ENCODE assay signal across 8 cellular contexts in the genomic region with DNA sequence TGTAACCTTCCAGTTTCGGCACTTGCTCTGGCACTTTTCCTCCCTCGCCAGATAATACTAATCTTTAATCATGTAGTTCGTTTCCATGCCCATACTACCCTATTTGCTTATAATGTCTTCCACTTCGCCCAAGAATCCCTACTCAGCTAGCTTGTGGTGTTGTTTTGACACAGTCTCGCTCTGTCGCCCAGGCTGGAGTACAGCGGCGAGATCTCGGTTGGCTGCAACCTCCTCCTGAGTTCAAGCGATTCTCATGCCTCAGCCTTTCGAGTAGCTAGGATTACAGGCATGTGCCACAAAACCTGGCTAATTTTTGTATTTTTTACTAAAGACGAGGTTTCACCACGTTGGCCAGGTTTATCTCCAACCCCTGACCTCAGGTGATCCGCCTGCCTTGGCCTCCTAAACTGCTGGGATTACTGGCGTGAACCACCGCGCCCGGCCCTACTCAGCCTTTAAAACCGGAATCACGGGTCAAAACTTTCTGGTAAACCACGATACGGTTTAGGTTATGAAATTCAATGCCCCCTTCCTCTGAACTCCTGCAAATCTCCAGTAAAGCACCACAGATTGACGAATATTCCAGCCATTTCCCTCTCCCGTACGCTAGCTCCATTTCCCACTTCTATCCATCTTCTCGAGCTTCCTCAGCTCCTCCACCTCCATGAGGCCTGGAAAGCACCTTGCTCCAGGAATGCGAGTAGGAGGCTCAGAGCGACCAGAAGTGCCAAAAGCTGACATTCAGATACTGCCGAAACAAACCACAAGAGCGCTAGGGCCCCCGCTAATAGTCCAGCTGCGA. TPM values are rescaled to one million over a fixed set of nuclear protein-coding genes. Genes with fewer than 3 reads are reported as not detected.
DNase-seq lines count a peak whose midpoint lies in the region; TF ChIP-seq lines count a peak whose summit lies in the region.

No MANE protein-coding gene starts in this region.

- peak overlapping the region; percentile 90 for H3K4me3 ChIP-seq in GM12875 (ENCODE audit: low read depth, low read length)
- H3K4me3 ChIP-seq in WERI-Rb-1 (ENCODE audit: low read depth, low read length) = peak overlapping the region; percentile 91
- H3K4me3 ChIP-seq in skeletal muscle satellite cell (ENCODE audit: low read length) = peak overlapping the region; percentile 84

- DNase-seq in HFFc6 (peak; percentile 67), WERI-Rb-1 (peak; percentile 14), glutamatergic neuron (no peak), GDM1 (lab: John Stamatoyannopoulos, UW) (no peak), NCI-H1694 (lab: John Stamatoyannopoulos, UW) (no peak)
- no peak for DNase-seq in stimulated activated CD4-positive, alpha-beta T cell treated with anti-CD3 and anti-CD28 coated beads, Interleukin-4, amount 100 ng/mL, for 24 hours

- TF ChIP-seq CTCF in GM12875 (IDR thresholded peaks at IDR 0.05; ENCODE audit: borderline replicate concordance, insufficient read depth, low read depth, low read length) (no peak), HFFc6 (IDR thresholded peaks at IDR 0.05) (no peak), WERI-Rb-1 (IDR thresholded peaks at IDR 0.05; ENCODE audit: low read depth, low read length) (no peak), glutamatergic neuron (IDR thresholded peaks at IDR 0.05; ENCODE audit: partially characterized antibody, unreplicated experiment) (no peak)

- H3K9me3 Mint-ChIP-seq in HFFc6 = peaks cover 3% of the 10 kb centered on the region; the same call in 1 of the 2 replicates
- peaks cover 4% of the 10 kb centered on the region for H3K9me3 Mint-ChIP-seq in glutamatergic neuron (ENCODE audit: unreplicated experiment)

- peaks cover 25% of the 10 kb centered on the region for H3K4me1 Mint-ChIP-seq in HFFc6 (ENCODE audit: low read depth)
- H3K4me1 Mint-ChIP-seq in glutamatergic neuron (ENCODE audit: low read depth, unreplicated experiment) = peaks cover 2% of the 10 kb centered on the region

- H3K27me3 ChIP-seq in WERI-Rb-1 (ENCODE audit: insufficient read depth, low read depth, severe bottlenecking) (no peaks in the 10 kb centered on the region), skeletal muscle satellite cell (ENCODE audit: control insufficient read depth, insufficient read depth, low read length) (no peaks in the 10 kb centered on the region)

- H3K27me3 Mint-ChIP-seq in HFFc6 (ENCODE audit: insufficient read depth) (no peaks in the 10 kb centered on the region; the same call in none of the 2 replicates), glutamatergic neuron (ENCODE audit: unreplicated experiment) (peaks cover 4% of the 10 kb centered on the region)

- peaks cover 12% of the 10 kb centered on the region for H3K36me3 ChIP-seq in WERI-Rb-1
- H3K36me3 ChIP-seq in skeletal muscle satellite cell (ENCODE audit: insufficient read depth, low read length) = no peaks in the 10 kb centered on the region

- H3K4me3 Mint-ChIP-seq in HFFc6 = peak overlapping the region; percentile 99
- H3K4me3 Mint-ChIP-seq in glutamatergic neuron (ENCODE audit: unreplicated experiment) = peak overlapping the region; percentile 96

- peak overlapping the region; percentile 97 for H3K9ac ChIP-seq in skeletal muscle satellite cell (ENCODE audit: low read depth, low read length)

- H3K36me3 Mint-ChIP-seq in HFFc6 (ENCODE audit: low read depth) (peaks cover 14% of the 10 kb centered on the region), glutamatergic neuron (ENCODE audit: unreplicated experiment) (no peaks in the 10 kb centered on the region)

- peak overlapping the region; percentile 87 for H3K27ac ChIP-seq in WERI-Rb-1

- H3K4me1 ChIP-seq in skeletal muscle satellite cell (ENCODE audit: control insufficient read depth, insufficient read depth, low read length) = peaks cover 5% of the 10 kb centered on the region

- H3K9me3 ChIP-seq in WERI-Rb-1 (ENCODE audit: severe bottlenecking) (no peaks in the 10 kb centered on the region), skeletal muscle satellite cell (replicated peaks; ENCODE audit: low read length) (no peaks in the 10 kb centered on the region)

- H3K27ac Mint-ChIP-seq in HFFc6 (peak overlapping the region; percentile 98), glutamatergic neuron (ENCODE audit: unreplicated experiment) (peak overlapping the region; percentile 92)

- H3K4me2 ChIP-seq in skeletal muscle satellite cell (ENCODE audit: low read length) = peak overlapping the region; percentile 87

RNA-seq across cellular contexts. Expression of gene RAD51, which starts 0.9 kb away (rescaled TPM):
- 10 to 100 TPM in 5 of 6 experiments, 1 to 10 TPM in 1; 8.2 to 15.9 (median 12.1) TPM for total RNA-seq in HFFc6 (2021; fragmentation: NEBNext Ultra II Directional; extraction: Animal tissue kit (Norgen Biotek cat#: 25700))
- 5.0 TPM for total RNA-seq in glutamatergic neuron (ENCODE audit: unreplicated experiment)
- total RNA-seq in skeletal muscle satellite cell (2012; rRNA removed) = 3.8 and 4.4 TPM in 2 replicates

Comparison
In these comparisons a context has a peak if more than half of its experiments do, and no peak if none do; other contexts are left out.
1. DNase-seq: peak in HFFc6 (single experiment) and WERI-Rb-1 (single experiment); none in glutamatergic neuron (single experiment), GDM1 (single experiment), NCI-H1694 (single experiment) and stimulated activated CD4-positive, alpha-beta T cell treated with anti-CD3 and anti-CD28 coated beads, Interleukin-4, amount 100 ng/mL, for 24 hours (single experiment).
2. Peak in every context shown above with its lines, with median percentiles within 50 percentile points of each other: H3K4me3 ChIP-seq.